Comparison of ENCODE assay signal across 8 cellular contexts in genomic region chr3:122678496-122678895, GRCh38. TPM values are rescaled to one million over a fixed set of nuclear protein-coding genes. Genes with fewer than 3 reads are reported as not detected.
DNase-seq lines count a peak whose midpoint lies in the region; ATAC-seq and TF ChIP-seq lines count a peak whose summit lies in the region.
"Had no signal": no experiment of that assay in that cellular context is flagged by ENCODE, and none has a peak within 500 bp of the region (broad histone marks: within the 10 kb centered on the region; RNA-seq: fewer than 3 reads in every experiment).

No MANE protein-coding gene starts in this region.

- CTCF ChIA-PET in T-cell (lab: Charles Lee), result interaction anchor here (0.5 to 5.2 kb wide), 26 partner anchors 8 to 577 kb away, joined by 3 to 112 read pairs (median 4); partner anchors contain the start of genes DTX3L (in 1 of the 2), FAM162A (in 1 of the 2) and PARP9 (in 1 of the 2)

- ATAC-seq in T-cell (replicated peaks in 1 of 4), result no peak
- ATAC-seq in stimulated activated effector memory CD8-positive, alpha-beta T cell treated with anti-CD3 and anti-CD28 coated beads, Interleukin-12 subunit alpha, Interleukin-12 subunit beta, amount 100 ng/mL, for 72 hours, result no peak

- H3K36me3 Mint-ChIP-seq in T-cell, result no peaks in the 10 kb centered on the region
- H3K36me3 Mint-ChIP-seq in stimulated activated effector memory CD8-positive, alpha-beta T cell treated with anti-CD3 and anti-CD28 coated beads, Interleukin-12 subunit alpha, Interleukin-12 subunit beta, amount 100 ng/mL, for 72 hours, result peaks cover 25% of the 10 kb centered on the region

- no peak for TF ChIP-seq CTCF in left ventricle myocardium inferior (IDR thresholded peaks at IDR 0.05; ENCODE audit: borderline replicate concordance)
- no peak for TF ChIP-seq CTCF in foreskin fibroblast (IDR thresholded peaks at IDR 0.05; ENCODE audit: low read depth, low read length)

- no peaks in the 10 kb centered on the region for H3K9me3 Mint-ChIP-seq in T-cell
- no peaks in the 10 kb centered on the region for H3K9me3 Mint-ChIP-seq in stimulated activated effector memory CD8-positive, alpha-beta T cell treated with anti-CD3 and anti-CD28 coated beads, Interleukin-12 subunit alpha, Interleukin-12 subunit beta, amount 100 ng/mL, for 72 hours

- H3K4me3 Mint-ChIP-seq in T-cell, result peak overlapping the region in 1 of 3 donors; percentile 97
- H3K4me3 Mint-ChIP-seq in stimulated activated effector memory CD8-positive, alpha-beta T cell treated with anti-CD3 and anti-CD28 coated beads, Interleukin-12 subunit alpha, Interleukin-12 subunit beta, amount 100 ng/mL, for 72 hours, result peak overlapping the region; percentile 87

- POLR2A ChIA-PET in T-cell (lab: Charles Lee), result interaction anchor here (0.6 to 1.2 kb wide), 3 partner anchors 119 to 520 kb away, joined by 4 to 6 read pairs (median 5); no protein-coding TSS in a partner anchor

- H3K36me3 ChIP-seq in left ventricle myocardium inferior, result no peaks in the 10 kb centered on the region

- H3K27ac ChIP-seq in left ventricle myocardium inferior (replicated peaks), result peak overlapping the region; percentile 92

- in situ Hi-C loops in KBM-7 (cut with MboI; ENCODE audit: low pct_unique_long_range_greater_than_20kb, low sequenced_read_pairs), result no loop called here

- no peaks in the 10 kb centered on the region for H3K27me3 ChIP-seq in left ventricle myocardium inferior (ENCODE audit: low read depth)

- peaks cover 49% of the 10 kb centered on the region for H3K4me1 ChIP-seq in left ventricle myocardium inferior

- peak overlapping the region; percentile 45 to 100 for H3K27ac Mint-ChIP-seq in T-cell
- H3K27ac Mint-ChIP-seq in stimulated activated effector memory CD8-positive, alpha-beta T cell treated with anti-CD3 and anti-CD28 coated beads, Interleukin-12 subunit alpha, Interleukin-12 subunit beta, amount 100 ng/mL, for 72 hours, result peak overlapping the region; percentile 2

- peaks cover 47 to 51% (median 48%) of the 10 kb centered on the region in 3 donors for H3K4me1 Mint-ChIP-seq in T-cell
- peaks cover 52% of the 10 kb centered on the region for H3K4me1 Mint-ChIP-seq in stimulated activated effector memory CD8-positive, alpha-beta T cell treated with anti-CD3 and anti-CD28 coated beads, Interleukin-12 subunit alpha, Interleukin-12 subunit beta, amount 100 ng/mL, for 72 hours

- intact Hi-C loops in left ventricle myocardium inferior (cut with micrococcal nuclease), result loop anchor here (5.0 kb wide), 2 partner anchors 116 to 286 kb away; partner anchors contain the start of genes DTX3L and PARP9

- H3K9me3 ChIP-seq in left ventricle myocardium inferior (replicated peaks), result peaks cover 4% of the 10 kb centered on the region

- no peaks in the 10 kb centered on the region for H3K27me3 Mint-ChIP-seq in T-cell
- H3K27me3 Mint-ChIP-seq: activated CD8-positive, alpha-beta memory T cell treated with anti-CD3 and anti-CD28 coated beads, Interleukin-2, amount 10 ng/mL, durations not matched to agents 7 days and 5 days had no signal

- DNase-seq in KBM-7 (peak; percentile 19), T-cell (no peak), left ventricle myocardium inferior (no peak), foreskin fibroblast (no peak), cerebellar nuclear complex (lab: John Stamatoyannopoulos, UW) (no peak)
- no peak for DNase-seq in stimulated activated effector memory CD8-positive, alpha-beta T cell treated with anti-CD3 and anti-CD28 coated beads, Interleukin-12 subunit alpha, Interleukin-12 subunit beta, amount 100 ng/mL, for 72 hours (ENCODE audit: low spot score in 2 of 2)
- no peak for DNase-seq in stimulated activated naive CD4-positive, alpha-beta T cell (lab: John Stamatoyannopoulos, UW)

- peak overlapping the region; percentile 80 for H3K4me3 ChIP-seq in left ventricle myocardium inferior
- H3K4me3 ChIP-seq in foreskin fibroblast (ENCODE audit: low read depth in 1 of 2, low read length in 2 of 2), result no peak overlapping the region

RNA-seq across cellular contexts. Expression of gene PARP14, which starts 2.1 kb away (rescaled TPM):
- total RNA-seq in T-cell (10 to 100 TPM; 46.9 to 70.2 (median 47.9) TPM), left ventricle myocardium inferior (11.7 TPM)
